In the genomic region with DNA sequence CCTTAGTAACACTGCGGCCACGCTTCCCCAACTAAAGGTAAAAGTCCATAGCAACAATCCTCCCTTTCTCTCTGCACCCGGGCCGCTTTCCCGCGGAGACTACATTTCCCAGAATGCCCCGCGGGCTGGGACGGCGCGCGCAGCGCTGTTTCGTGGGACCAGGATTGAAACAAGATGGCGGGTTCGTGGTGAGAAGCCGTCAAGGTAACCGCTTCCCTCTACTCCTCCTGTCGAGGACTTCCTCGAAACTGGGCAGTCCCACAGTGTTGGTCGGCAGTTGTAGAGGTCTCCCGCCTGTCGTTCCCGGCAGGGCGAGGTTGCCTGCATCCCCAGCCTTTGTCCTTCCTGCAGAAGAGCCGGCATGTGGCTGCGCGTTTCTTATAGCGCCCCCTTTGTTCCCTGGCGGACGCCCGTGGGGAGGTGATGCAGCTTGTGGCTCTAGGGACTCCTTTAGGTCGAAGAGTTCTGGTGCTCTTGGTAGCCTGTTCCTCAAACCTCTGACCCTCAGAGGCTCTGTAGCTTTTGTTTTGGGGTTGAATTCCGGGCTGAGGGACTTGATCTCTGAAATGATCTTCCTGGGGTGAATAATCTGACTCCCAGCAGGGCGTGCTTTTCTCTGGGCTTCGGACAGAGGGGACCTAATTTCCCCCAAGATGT, we compare ENCODE assay signal across 1 cellular context.
TF ChIP-seq lines count a peak whose summit lies in the region.

Gene MRPL42, plus strand, starts transcription at position 164 of the 657 bp plus-strand sequence. CDS start 1,772 bp downstream, outside the sequence.

TF ChIP-seq in GM12878, 131 proteins besides CTCF, POLR2A, EP300 and RAD21 (continued from another document):
- TF ChIP-seq E4F1 (IDR thresholded peaks at IDR 0.05; ENCODE audit: borderline replicate concordance, partially characterized antibody): no peak
- TF ChIP-seq MTA3 (IDR thresholded peaks at IDR 0.05; ENCODE audit: borderline replicate concordance, low read length): no peak
- TF ChIP-seq HDGF (IDR thresholded peaks at IDR 0.05): no peak
- no peak for TF ChIP-seq RCOR1 (conservative IDR thresholded peaks at IDR 0.05; ENCODE audit: low read depth, low read length)
- TF ChIP-seq YBX1 (IDR thresholded peaks at IDR 0.05): no peak
- TF ChIP-seq ZNF274 (IDR thresholded peaks at IDR 0.05; ENCODE audit: insufficient read depth, insufficient read length): no peak
- no peak for TF ChIP-seq SREBF2 (IDR thresholded peaks at IDR 0.05; ENCODE audit: low read length)
- TF ChIP-seq USF2 (IDR thresholded peaks at IDR 0.05; ENCODE audit: borderline replicate concordance, low read depth, low read length): no peak
- peak; percentile 88 for TF ChIP-seq SMAD5 (IDR thresholded peaks at IDR 0.05; ENCODE audit: low read depth)
- no peak for TF ChIP-seq ETV6 (conservative IDR thresholded peaks at IDR 0.05 in 1 of 2, IDR thresholded peaks at IDR 0.05 in 1 of 2; ENCODE audit: borderline replicate concordance in 1 of 2, low read depth in 1 of 2)
- TF ChIP-seq ZBED1 (IDR thresholded peaks at IDR 0.05; ENCODE audit: borderline replicate concordance): no peak
- TF ChIP-seq SRF (IDR thresholded peaks at IDR 0.05; ENCODE audit: low read depth in 2 of 2, low read length in 2 of 2): no peak
- peak; percentile 58 to 64; a peak in 3 of 4 replicates for TF ChIP-seq IKZF2 (IDR thresholded peaks at IDR 0.05)
- TF ChIP-seq ZSCAN29 (IDR thresholded peaks at IDR 0.05): no peak
- TF ChIP-seq IRF4 (IDR thresholded peaks at IDR 0.05; ENCODE audit: low read depth, low read length): peak; percentile 67
- peak; percentile 39 for TF ChIP-seq EED (IDR thresholded peaks at IDR 0.05; ENCODE audit: low read depth)
- peak; percentile 92 for TF ChIP-seq POLR2AphosphoS5 (IDR thresholded peaks at IDR 0.05; ENCODE audit: low read length)
- TF ChIP-seq ZNF207 (IDR thresholded peaks at IDR 0.05; ENCODE audit: borderline replicate concordance): peak; percentile 71; the same call in 1 of the 2 replicates
- no peak for TF ChIP-seq RBBP5 (conservative IDR thresholded peaks at IDR 0.05)
- no peak for TF ChIP-seq BRCA1 (IDR thresholded peaks at IDR 0.05; ENCODE audit: low read depth, low read length)
- TF ChIP-seq IRF3 (IDR thresholded peaks at IDR 0.05): no peak
- TF ChIP-seq, protein P1, sequence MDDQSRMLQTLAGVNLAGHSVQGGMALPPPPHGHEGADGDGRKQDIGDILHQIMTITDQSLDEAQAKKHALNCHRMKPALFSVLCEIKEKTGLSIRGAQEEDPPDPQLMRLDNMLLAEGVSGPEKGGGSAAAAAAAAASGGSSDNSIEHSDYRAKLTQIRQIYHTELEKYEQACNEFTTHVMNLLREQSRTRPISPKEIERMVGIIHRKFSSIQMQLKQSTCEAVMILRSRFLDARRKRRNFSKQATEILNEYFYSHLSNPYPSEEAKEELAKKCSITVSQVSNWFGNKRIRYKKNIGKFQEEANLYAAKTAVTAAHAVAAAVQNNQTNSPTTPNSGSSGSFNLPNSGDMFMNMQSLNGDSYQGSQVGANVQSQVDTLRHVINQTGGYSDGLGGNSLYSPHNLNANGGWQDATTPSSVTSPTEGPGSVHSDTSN (IDR thresholded peaks at IDR 0.05; ENCODE audit: insufficient replicate concordance, low read depth, low read length): peak; percentile 7
- no peak for TF ChIP-seq FOS (IDR thresholded peaks at IDR 0.05; ENCODE audit: borderline replicate concordance, extremely low read depth, insufficient read length)
